14 cellular contexts compared by ENCODE assay signal in genomic region chr7:50404392-50404791, GRCh38. TPM values are rescaled to one million over a fixed set of nuclear protein-coding genes. Genes with fewer than 3 reads are reported as not detected.
DNase-seq lines count a peak whose midpoint lies in the region; ATAC-seq, FAIRE-seq and TF ChIP-seq lines count a peak whose summit lies in the region.
"Had no signal": no experiment of that assay in that cellular context is flagged by ENCODE, and none has a peak within 500 bp of the region (broad histone marks: within the 10 kb centered on the region; RNA-seq: fewer than 3 reads in every experiment).

No MANE protein-coding gene starts in this region.

- no peaks in the 10 kb centered on the region for H3K27me3 ChIP-seq in CD4-positive, CD25-positive, alpha-beta regulatory T cell (ENCODE audit: control insufficient read depth, insufficient read depth, low read length)

- peaks cover 20 to 77% (median 53%) of the 10 kb centered on the region in 4 donors for H3K4me1 Mint-ChIP-seq in CD4-positive, CD25-positive, alpha-beta regulatory T cell
- H3K4me1 Mint-ChIP-seq in immature natural killer cell: peaks cover 45 to 75% of the 10 kb centered on the region in 2 donors

- no peaks in the 10 kb centered on the region for H3K27me3 Mint-ChIP-seq in CD4-positive, CD25-positive, alpha-beta regulatory T cell
- peaks cover 11 to 18% (median 16%) of the 10 kb centered on the region in 3 donors for H3K27me3 Mint-ChIP-seq in immature natural killer cell (ENCODE audit: low read depth in 3 of 3)
- H3K27me3 Mint-ChIP-seq: dendritic cell treated with granulocyte-macrophage colony-stimulating factor and Interleukin-4, amounts not matched to agents 40 ng/mL and 50 ng/mL, for 4 days had no signal

- no peak overlapping the region for H3K27ac ChIP-seq in CD4-positive, CD25-positive, alpha-beta regulatory T cell (ENCODE audit: insufficient read depth, low read length, poor library complexity, severe bottlenecking)

- FAIRE-seq in GM12891 (lab: Jason Lieb, UNC): peak; percentile 61

- H3K9me3 Mint-ChIP-seq in CD4-positive, CD25-positive, alpha-beta regulatory T cell: peaks cover 0 to 3% (median 0%) of the 10 kb centered on the region in 7 donors
- no peaks in the 10 kb centered on the region for H3K9me3 Mint-ChIP-seq in immature natural killer cell
- H3K9me3 Mint-ChIP-seq: dendritic cell treated with granulocyte-macrophage colony-stimulating factor and Interleukin-4, amounts not matched to agents 40 ng/mL and 50 ng/mL, for 4 days had no signal

- H3K4me3 ChIP-seq in CD4-positive, CD25-positive, alpha-beta regulatory T cell (ENCODE audit: low read depth, low read length): no peak overlapping the region

- H3K36me3 Mint-ChIP-seq in CD4-positive, CD25-positive, alpha-beta regulatory T cell: peaks cover 42% of the 10 kb centered on the region
- peaks cover 11 to 33% (median 22%) of the 10 kb centered on the region in 3 donors for H3K36me3 Mint-ChIP-seq in immature natural killer cell

- ATAC-seq in CD4-positive, CD25-positive, alpha-beta regulatory T cell (ENCODE audit: low read depth in 2 of 2): peak in 1 of 2 donors; percentile 6
- ATAC-seq in SK-N-SH treated with all-trans-retinoic acid at 6 μM for 48 hours (peak; percentile 76), HG03025 (IDR thresholded peaks at IDR 0.05; ENCODE audit: low FRiP score, unreplicated experiment) (no peak)

- H3K4me1 ChIP-seq in CD4-positive, CD25-positive, alpha-beta regulatory T cell (ENCODE audit: control insufficient read depth, insufficient read depth, low read length, poor library complexity, severe bottlenecking): no peaks in the 10 kb centered on the region
- H3K4me1 ChIP-seq: Caco-2 had no signal

- no peak overlapping the region for H3K4me3 Mint-ChIP-seq in CD4-positive, CD25-positive, alpha-beta regulatory T cell
- no peak overlapping the region for H3K4me3 Mint-ChIP-seq in immature natural killer cell
- H3K4me3 Mint-ChIP-seq: dendritic cell treated with granulocyte-macrophage colony-stimulating factor and Interleukin-4, amounts not matched to agents 40 ng/mL and 50 ng/mL, for 4 days had no signal

- peaks cover 51% of the 10 kb centered on the region for H3K36me3 ChIP-seq in CD4-positive, CD25-positive, alpha-beta regulatory T cell (ENCODE audit: control insufficient read depth, insufficient read depth, low read length)

- H3K27ac Mint-ChIP-seq in CD4-positive, CD25-positive, alpha-beta regulatory T cell: peak overlapping the region in 2 of 3 donors; percentile 45 to 49
- peak overlapping the region; percentile 25 to 75 (median 45) for H3K27ac Mint-ChIP-seq in immature natural killer cell

- no peak for TF ChIP-seq POLR2A in GM12891 (IDR thresholded peaks at IDR 0.05; ENCODE audit: low read depth, low read length)

- DNase-seq in CD4-positive, CD25-positive, alpha-beta regulatory T cell: no peak
- DNase-seq in GM12891 (ENCODE audit: insufficient read length, low spot score): no peak
- DNase-seq in immature natural killer cell: no peak
- DNase-seq in NCI-H2081 treated with DMSO at 0.1 percent for 48 hours (lab: John Stamatoyannopoulos, UW): no peak
- no peak for DNase-seq in hepatic stellate cell (ENCODE audit: low spot score)
- no peak for DNase-seq in putamen (ENCODE audit: low spot score)
- DNase-seq: activated CD4-positive, alpha-beta T cell treated with anti-CD3 and anti-CD28 coated beads for 1 hour; foreskin fibroblast; NCI-H446 treated with DMSO at 0.1 percent for 48 hours; stimulated activated CD4-positive, alpha-beta T cell treated with anti-CD3 and anti-CD28 coated beads, Interleukin-15, amount 100 ng/mL, for 24 hours had no signal

- no peaks in the 10 kb centered on the region for H3K9me3 ChIP-seq in CD4-positive, CD25-positive, alpha-beta regulatory T cell (ENCODE audit: control insufficient read depth in 2 of 2, low read length in 2 of 2)
- H3K9me3 ChIP-seq: Caco-2 had no signal

TF ChIP-seq in GM12891, 5 proteins besides CTCF, POLR2A, EP300 and RAD21:
- TF ChIP-seq TAF1 (IDR thresholded peaks at IDR 0.05; ENCODE audit: low read depth, low read length) (no peak), SPI1 (IDR thresholded peaks at IDR 0.05; ENCODE audit: low read depth, low read length) (no peak), PAX5 (IDR thresholded peaks at IDR 0.05; ENCODE audit: insufficient read depth, low read length, severe bottlenecking) (no peak), POLR2AphosphoS5 (IDR thresholded peaks at IDR 0.05; ENCODE audit: low read depth, low read length) (no peak), POU2F2 (IDR thresholded peaks at IDR 0.05; ENCODE audit: low read depth, low read length) (no peak)

TF ChIP-seq in SK-N-SH treated with all-trans-retinoic acid at 6 μM for 48 hours, 23 proteins besides CTCF, POLR2A, EP300 and RAD21:
- no peak for TF ChIP-seq ZC3H10 (CRISPR knock-in tag; IDR thresholded peaks at IDR 0.05)
- TF ChIP-seq TCF4 (CRISPR knock-in tag; IDR thresholded peaks at IDR 0.05; ENCODE audit: borderline replicate concordance): no peak
- TF ChIP-seq ARNTL (CRISPR knock-in tag; IDR thresholded peaks at IDR 0.05; ENCODE audit: borderline replicate concordance, low read depth): no peak
- TF ChIP-seq PPARA (CRISPR knock-in tag; IDR thresholded peaks at IDR 0.05; ENCODE audit: borderline replicate concordance): no peak
- TF ChIP-seq BACH2 (CRISPR knock-in tag; IDR thresholded peaks at IDR 0.05; ENCODE audit: borderline replicate concordance): no peak
- no peak for TF ChIP-seq ESRRG (CRISPR knock-in tag; IDR thresholded peaks at IDR 0.05)
- TF ChIP-seq ZNF70 (CRISPR knock-in tag; IDR thresholded peaks at IDR 0.05): no peak
- TF ChIP-seq GLIS3 (CRISPR knock-in tag; IDR thresholded peaks at IDR 0.05): no peak
- no peak for TF ChIP-seq RARB (CRISPR knock-in tag; IDR thresholded peaks at IDR 0.05)
- TF ChIP-seq ZNF8 (CRISPR knock-in tag; IDR thresholded peaks at IDR 0.05): no peak
- no peak for TF ChIP-seq ZNF565 (CRISPR knock-in tag; conservative IDR thresholded peaks at IDR 0.05; ENCODE audit: low read depth)

RNA-seq across cellular contexts. Expression of gene FIGNL1, which starts 45.8 kb away (rescaled TPM):
- total RNA-seq in CD4-positive, CD25-positive, alpha-beta regulatory T cell: 13.8 TPM
- 10 to 100 TPM; 10.8 to 13.3 (median 12.0) TPM for polyA plus RNA-seq in CD4-positive, CD25-positive, alpha-beta regulatory T cell
- polyA plus RNA-seq in GM12891 (2012; ENCODE audit: low read depth, missing spikeins): 9.0 TPM
- polyA plus RNA-seq in immature natural killer cell: 10 to 100 TPM in 1 of 3 donors, 1 to 10 TPM in 2; 1.8 to 10.3 (median 3.7) TPM
